20 cellular contexts compared by ENCODE assay signal in the genomic region with DNA sequence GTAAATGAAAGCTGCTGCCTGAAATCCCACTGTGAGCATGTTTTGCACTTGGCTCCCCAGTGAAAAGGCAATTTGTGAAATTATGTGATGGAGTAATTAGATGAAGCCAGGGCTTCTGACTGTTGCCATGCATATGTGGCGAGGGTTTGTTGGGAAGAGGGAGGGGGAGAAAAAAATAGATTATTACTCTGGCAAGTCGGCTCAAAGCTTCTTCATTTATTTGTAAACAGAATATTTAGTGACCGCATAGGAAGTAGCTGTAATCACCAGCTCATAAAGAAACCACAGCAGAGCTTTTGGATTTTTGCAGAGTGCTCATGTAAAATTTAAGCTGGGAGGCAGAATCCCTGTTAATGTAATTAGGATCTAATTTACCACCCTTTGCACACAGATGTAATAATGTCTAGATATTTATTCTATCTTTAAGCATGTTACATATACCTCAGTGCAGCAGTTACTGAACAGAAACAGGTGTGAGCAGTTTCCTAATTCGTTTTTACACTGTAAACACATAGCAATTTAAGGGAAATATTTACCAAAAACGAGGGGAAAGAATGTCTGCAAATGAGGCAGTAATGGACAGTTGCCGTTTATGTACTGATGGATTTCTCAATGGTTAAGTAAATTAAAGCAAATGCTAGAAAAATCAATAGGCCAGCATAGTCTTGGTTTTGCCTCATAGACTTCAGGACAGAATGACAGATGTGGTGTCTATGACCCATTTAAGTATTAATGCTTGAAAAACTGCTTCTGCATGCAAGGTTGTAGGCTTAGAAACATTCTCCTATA.
DNase-seq lines count a peak whose midpoint lies in the region; ATAC-seq and TF ChIP-seq lines count a peak whose summit lies in the region.
"Had no signal": no experiment of that assay in that cellular context is flagged by ENCODE, and none has a peak within 500 bp of the region (broad histone marks: within the 10 kb centered on the region; RNA-seq: fewer than 3 reads in every experiment).

No MANE protein-coding gene starts in this region.

- peak overlapping the region; percentile 68 for H3K27ac Mint-ChIP-seq in mesothelial cell of epicardium
- no peak overlapping the region for H3K27ac Mint-ChIP-seq in activated naive CD4-positive, alpha-beta T cell treated with anti-CD3 and anti-CD28 coated beads, Interleukin-2, amount 50 U/mL, for 72 hours

- H3K9me3 ChIP-seq in cardiac muscle cell (ENCODE audit: low read depth): no peaks in the 10 kb centered on the region
- H3K9me3 ChIP-seq: BLaER1 treated with 17β-estradiol and CSF1 and Interleukin-3, amounts not matched to agents 10 nM and 100 nM; SJCRH30 had no signal

- TF ChIP-seq CTCF in cardiac muscle cell (IDR thresholded peaks at IDR 0.05; ENCODE audit: low read depth, low read length): no peak
- TF ChIP-seq CTCF in mesothelial cell of epicardium (IDR thresholded peaks at IDR 0.05; ENCODE audit: unreplicated experiment): no peak

- no peaks in the 10 kb centered on the region for H3K9me3 Mint-ChIP-seq in mesothelial cell of epicardium
- H3K9me3 Mint-ChIP-seq in activated naive CD4-positive, alpha-beta T cell treated with anti-CD3 and anti-CD28 coated beads, Interleukin-2, amount 50 U/mL, for 72 hours: no peaks in the 10 kb centered on the region

- DNase-seq in cardiac muscle cell (ENCODE audit: low read depth in 1 of 2, low spot score in 1 of 2): no peak
- no peak for DNase-seq in left cardiac atrium
- DNase-seq in SW480 (ENCODE audit: low spot score): peak; percentile 22
- DNase-seq in mesothelial cell of epicardium (ENCODE audit: low spot score in 2 of 2, unreplicated experiment in 2 of 2): no peak
- no peak for DNase-seq in activated naive CD4-positive, alpha-beta T cell treated with anti-CD3 and anti-CD28 coated beads, Interleukin-2, amount 50 U/mL, for 72 hours (ENCODE audit: low spot score in 2 of 2)
- DNase-seq in T-helper 1 cell: no peak
- no peak for DNase-seq in activated CD4-positive, alpha-beta T cell treated with anti-CD3 and anti-CD28 coated beads, Interleukin-2, amount 50 U/mL, for 4 hours
- DNase-seq: DMS 273 treated with DMSO at 0.1 percent for 48 hours, GOT3, MM.1S, NCI-H1105, NCI-H2081 treated with DMSO at 0.1 percent for 48 hours, NCI-H226, NCI-H526, OCI-M1, SJCRH30, SW 1271 had no signal

- peaks cover 18% of the 10 kb centered on the region for H3K36me3 Mint-ChIP-seq in mesothelial cell of epicardium
- no peaks in the 10 kb centered on the region for H3K36me3 Mint-ChIP-seq in activated naive CD4-positive, alpha-beta T cell treated with anti-CD3 and anti-CD28 coated beads, Interleukin-2, amount 50 U/mL, for 72 hours

- H3K4me1 ChIP-seq in cardiac muscle cell (ENCODE audit: low read depth): peaks cover 43% of the 10 kb centered on the region
- H3K4me1 ChIP-seq: SJCRH30 had no signal

- H3K4me3 ChIP-seq in cardiac muscle cell: no peak overlapping the region
- H3K4me3 ChIP-seq: BLaER1 treated with 17β-estradiol and CSF1 and Interleukin-3, amounts not matched to agents 10 nM and 100 nM; SJCRH30 had no signal

- H3K27me3 ChIP-seq in cardiac muscle cell: no peaks in the 10 kb centered on the region
- H3K27me3 ChIP-seq: BLaER1 treated with 17β-estradiol and CSF1 and Interleukin-3, amounts not matched to agents 10 nM and 100 nM; SJCRH30 had no signal

- peak overlapping the region; percentile 66 for H3K27ac ChIP-seq in cardiac muscle cell
- H3K27ac ChIP-seq: BLaER1 treated with 17β-estradiol and CSF1 and Interleukin-3, amounts not matched to agents 10 nM and 100 nM; RWPE1; SJCRH30 had no signal

- peaks cover 53% of the 10 kb centered on the region for H3K4me1 Mint-ChIP-seq in mesothelial cell of epicardium

- intact Hi-C loops in left cardiac atrium (cut with DNase I): no loop called here

- no peak overlapping the region for H3K4me3 Mint-ChIP-seq in mesothelial cell of epicardium

- ATAC-seq in left cardiac atrium (no peak), GM18861 (IDR thresholded peaks at IDR 0.05; ENCODE audit: unreplicated experiment) (no peak)
- no peak for ATAC-seq in activated naive CD4-positive, alpha-beta T cell treated with anti-CD3 and anti-CD28 coated beads, Interleukin-2, amount 50 U/mL, for 72 hours

- no peaks in the 10 kb centered on the region for H3K27me3 Mint-ChIP-seq in mesothelial cell of epicardium (ENCODE audit: low read depth)

- peaks cover 2% of the 10 kb centered on the region for H3K36me3 ChIP-seq in cardiac muscle cell
- H3K36me3 ChIP-seq: BLaER1 treated with 17β-estradiol and CSF1 and Interleukin-3, amounts not matched to agents 10 nM and 100 nM; SJCRH30 had no signal
